Comparison of ENCODE assay signal across 3 cellular contexts in the genomic region with DNA sequence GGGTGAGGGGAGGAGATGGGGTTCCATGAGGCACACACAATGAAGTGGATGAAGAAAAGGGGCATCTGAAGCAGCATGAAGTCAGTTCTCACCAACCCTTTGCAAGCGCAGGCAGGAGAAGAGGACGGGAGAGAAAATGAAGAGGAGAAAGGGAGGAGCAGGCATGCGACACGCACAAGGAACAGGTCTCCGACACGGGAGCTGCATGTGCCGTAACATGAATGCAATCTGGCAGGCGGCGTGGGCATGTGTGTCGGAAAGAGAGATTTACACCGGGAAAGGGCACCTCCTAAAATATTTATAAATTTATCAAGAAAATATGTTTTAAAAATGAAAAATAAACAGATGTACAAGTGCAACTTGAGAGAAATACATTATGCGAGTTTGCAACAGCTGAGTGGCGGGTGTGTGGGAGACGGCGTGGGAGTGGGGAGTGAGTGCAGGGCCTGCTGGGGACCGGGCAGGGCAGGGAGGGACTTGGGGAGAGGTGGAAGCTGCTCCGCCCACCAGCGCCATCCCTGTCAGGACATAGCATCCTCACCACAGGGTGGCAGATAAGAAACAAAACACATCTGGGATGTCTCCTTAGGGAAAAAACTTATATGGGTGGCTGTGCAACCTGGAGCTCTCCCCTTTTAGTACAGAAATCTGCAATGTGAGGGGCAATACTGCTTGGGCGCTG.
TF ChIP-seq lines count a peak whose summit lies in the region.

No MANE protein-coding gene starts in this region.

TF ChIP-seq in SK-N-SH, 30 proteins besides CTCF, POLR2A, EP300 and RAD21 (continued from another document):
- TF ChIP-seq ELF1 (IDR thresholded peaks at IDR 0.05) (no peak), RCOR1 (IDR thresholded peaks at IDR 0.05; ENCODE audit: low read length) (no peak), TAF1 (IDR thresholded peaks at IDR 0.05; ENCODE audit: borderline replicate concordance, low read depth, low read length) (no peak), FOXM1 (IDR thresholded peaks at IDR 0.05; ENCODE audit: low read depth) (no peak), TEAD4 (IDR thresholded peaks at IDR 0.05; ENCODE audit: borderline replicate concordance, insufficient read depth) (no peak), POLR2AphosphoS5 (IDR thresholded peaks at IDR 0.05; ENCODE audit: low read depth, low read length) (no peak), NFIC (IDR thresholded peaks at IDR 0.05; ENCODE audit: borderline replicate concordance) (no peak), MXI1 (IDR thresholded peaks at IDR 0.05; ENCODE audit: low read depth, low read length) (no peak), FOSL2 (IDR thresholded peaks at IDR 0.05; ENCODE audit: borderline replicate concordance, low read depth) (no peak)

TF ChIP-seq in SK-N-SH treated with all-trans-retinoic acid at 6 μM for 48 hours, 23 proteins besides CTCF, POLR2A, EP300 and RAD21 (continued from another document):
- TF ChIP-seq ESRRG (CRISPR knock-in tag; IDR thresholded peaks at IDR 0.05) (no peak), ZC3H10 (CRISPR knock-in tag; IDR thresholded peaks at IDR 0.05) (no peak), POU6F1 (CRISPR knock-in tag; IDR thresholded peaks at IDR 0.05; ENCODE audit: borderline replicate concordance, low read depth) (no peak), ZNF565 (CRISPR knock-in tag; conservative IDR thresholded peaks at IDR 0.05; ENCODE audit: low read depth) (no peak)

TF ChIP-seq in GM23338, 12 proteins besides CTCF, POLR2A, EP300 and RAD21 (continued from another document):
- TF ChIP-seq POLR2AphosphoS5 (IDR thresholded peaks at IDR 0.05; ENCODE audit: low read depth), result no peak
